Comparison of ENCODE assay signal across 12 cellular contexts in the genomic region with DNA sequence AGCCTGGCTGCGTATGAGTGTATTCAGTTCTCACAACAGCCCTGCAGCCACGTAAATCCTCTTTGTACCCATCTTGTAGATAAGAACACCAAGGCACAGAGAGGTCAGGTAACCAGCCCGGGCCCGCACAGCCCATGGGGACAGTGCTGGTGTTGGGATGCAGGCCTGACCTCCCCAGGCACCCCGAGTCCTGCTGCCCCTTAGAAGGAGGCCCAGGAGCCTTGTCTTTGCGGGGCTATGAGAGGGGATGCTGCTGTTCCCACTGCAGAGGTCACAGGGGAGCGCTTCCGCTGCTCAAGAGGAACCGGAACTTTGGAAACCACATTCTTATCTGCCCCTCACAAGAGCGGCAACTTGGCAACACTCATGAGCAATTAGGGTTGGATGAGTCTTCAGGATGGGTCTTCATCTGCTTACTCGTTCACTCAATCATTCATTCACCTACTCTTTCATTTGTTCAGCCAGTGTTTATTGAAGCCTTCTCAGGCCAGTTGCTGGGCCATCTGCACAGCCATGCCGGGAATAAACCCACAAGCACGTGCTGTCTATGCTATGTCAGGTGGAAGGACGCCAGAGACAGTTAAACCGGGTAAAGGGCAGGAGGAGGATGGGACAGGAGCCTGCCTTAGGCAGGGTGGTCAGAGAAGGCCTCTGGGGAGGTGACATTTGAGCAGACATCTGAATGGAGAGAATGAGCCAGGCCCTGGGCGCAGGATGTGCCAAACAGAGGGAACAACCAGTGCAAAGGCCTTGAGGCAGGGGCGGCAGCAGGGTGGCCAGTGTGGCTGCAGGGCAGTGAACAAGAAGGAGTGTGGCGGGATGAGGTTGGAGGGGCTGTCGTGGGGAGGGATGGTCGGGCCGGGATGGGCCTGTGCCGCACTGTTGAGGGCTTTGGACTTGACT.
DNase-seq lines count a peak whose midpoint lies in the region; ATAC-seq and TF ChIP-seq lines count a peak whose summit lies in the region.
"Had no signal": no experiment of that assay in that cellular context is flagged by ENCODE, and none has a peak within 500 bp of the region (broad histone marks: within the 10 kb centered on the region; RNA-seq: fewer than 3 reads in every experiment).

No MANE protein-coding gene starts in this region.

- TF ChIP-seq POLR2A in gastroesophageal sphincter (IDR thresholded peaks at IDR 0.05): no peak

- H3K4me1 ChIP-seq in OCI-LY7 (ENCODE audit: insufficient read depth, low read length, poor library complexity, severe bottlenecking) (peaks cover 61% of the 10 kb centered on the region), gastroesophageal sphincter (peaks cover 0 to 42% (median 18%) of the 10 kb centered on the region in 3 donors)

- intact Hi-C loops in OCI-LY7 (cut with micrococcal nuclease; ENCODE audit: unreplicated experiment): loop anchor here (2.0 kb wide), 1 partner anchor 29 kb away; no protein-coding TSS in a partner anchor

- peak overlapping the region; percentile 60; the same call in 1 of the 2 replicates for H2AFZ ChIP-seq in OCI-LY7 (ENCODE audit: low read length)

- H3K9me3 ChIP-seq in OCI-LY7 (ENCODE audit: low read length) (no peaks in the 10 kb centered on the region), gastroesophageal sphincter (no peaks in the 10 kb centered on the region)

- H3K79me2 ChIP-seq in OCI-LY7 (ENCODE audit: insufficient read depth, low read depth, low read length): no peaks in the 10 kb centered on the region

- CTCF ChIA-PET in activated CD4-positive, alpha-beta T cell treated with anti-CD3 and anti-CD28 coated beads, Interleukin-2, amount 10 ng/mL, durations not matched to agents 7 days and 5 days (lab: Charles Lee): no interaction called here
- CTCF ChIA-PET in OCI-LY7 (lab: Charles Lee; ENCODE audit: unreplicated experiment): interaction anchor here (0.9 kb wide), 1 partner anchor 21 kb away, joined by 4 read pairs; no protein-coding TSS in a partner anchor

- H3K4me3 ChIP-seq in OCI-LY7 (ENCODE audit: low read depth, low read length, poor library complexity, severe bottlenecking): peak overlapping the region; percentile 64
- no peak overlapping the region for H3K4me3 ChIP-seq in gastroesophageal sphincter
- H3K4me3 ChIP-seq in H7 (ENCODE audit: insufficient read depth, low read depth, low read length): no peak overlapping the region

- no peaks in the 10 kb centered on the region for H3K9me2 ChIP-seq in OCI-LY7 (ENCODE audit: insufficient read depth, low read length)

- H3K36me3 ChIP-seq in OCI-LY7 (ENCODE audit: insufficient read depth, low read length): no peaks in the 10 kb centered on the region
- no peaks in the 10 kb centered on the region for H3K36me3 ChIP-seq in gastroesophageal sphincter
- H3K36me3 ChIP-seq in H7 (replicated peaks; ENCODE audit: control insufficient read depth, insufficient read depth, low read length): no peaks in the 10 kb centered on the region

- ATAC-seq in gastroesophageal sphincter (peak; percentile 26), HG03521 (IDR thresholded peaks at IDR 0.05; ENCODE audit: unreplicated experiment) (no peak)
- ATAC-seq in stimulated activated naive CD8-positive, alpha-beta T cell treated with anti-CD3 and anti-CD28 coated beads, Interleukin-15, Interleukin-2, amounts not matched to agents 100 U/mL and 50 U/mL, for 24 hours: peak; percentile 33

- H4K20me1 ChIP-seq in OCI-LY7 (ENCODE audit: insufficient read depth, low read length): no peaks in the 10 kb centered on the region

- no peak for TF ChIP-seq CTCF in OCI-LY7 (conservative IDR thresholded peaks at IDR 0.05; ENCODE audit: low read length)
- TF ChIP-seq CTCF in gastroesophageal sphincter (IDR thresholded peaks at IDR 0.05): no peak

- H3K27ac ChIP-seq in OCI-LY7 (ENCODE audit: low read depth, low read length, poor library complexity, severe bottlenecking): peak overlapping the region; percentile 84
- H3K27ac ChIP-seq in gastroesophageal sphincter: peak overlapping the region in 3 of 4 donors; percentile 68 to 95 (median 75)

- TF ChIP-seq EP300 in gastroesophageal sphincter (IDR thresholded peaks at IDR 0.05): no peak

- H3K4me3 Mint-ChIP-seq in activated CD4-positive, alpha-beta T cell treated with anti-CD3 and anti-CD28 coated beads, Interleukin-2, amount 10 ng/mL, durations not matched to agents 7 days and 5 days: no peak overlapping the region

- H3K27me3 Mint-ChIP-seq in activated CD4-positive, alpha-beta T cell treated with anti-CD3 and anti-CD28 coated beads, Interleukin-2, amount 10 ng/mL, durations not matched to agents 7 days and 5 days: peaks cover 7% of the 10 kb centered on the region

- peaks cover 35% of the 10 kb centered on the region for H3K4me1 Mint-ChIP-seq in activated CD4-positive, alpha-beta T cell treated with anti-CD3 and anti-CD28 coated beads, Interleukin-2, amount 10 ng/mL, durations not matched to agents 7 days and 5 days

- H3K27me3 ChIP-seq in gastroesophageal sphincter: no peaks in the 10 kb centered on the region
- H3K27me3 ChIP-seq in H7 (ENCODE audit: control insufficient read depth, insufficient read depth, low read length): no peaks in the 10 kb centered on the region

- no peaks in the 10 kb centered on the region for H3K9me3 Mint-ChIP-seq in activated CD4-positive, alpha-beta T cell treated with anti-CD3 and anti-CD28 coated beads, Interleukin-2, amount 10 ng/mL, durations not matched to agents 7 days and 5 days

- H3K4me2 ChIP-seq in OCI-LY7 (ENCODE audit: low read length): peak overlapping the region; percentile 86

- no TSS peak for BruUV-seq in OCI-LY7 (replicated peaks; lab: Mats Ljungman, UMichigan)

- no peaks in the 10 kb centered on the region for H3K36me3 Mint-ChIP-seq in activated CD4-positive, alpha-beta T cell treated with anti-CD3 and anti-CD28 coated beads, Interleukin-2, amount 10 ng/mL, durations not matched to agents 7 days and 5 days (ENCODE audit: low read depth)

- POLR2A ChIA-PET in activated CD4-positive, alpha-beta T cell treated with anti-CD3 and anti-CD28 coated beads, Interleukin-2, amount 10 ng/mL, durations not matched to agents 7 days and 5 days (lab: Charles Lee): no interaction called here
- POLR2A ChIA-PET in OCI-LY7 (lab: Charles Lee): interaction anchor here (1.1 to 2.2 kb wide), 3 partner anchors 18 to 26 kb away, joined by 4 to 9 read pairs (median 7); no protein-coding TSS in a partner anchor

- WGBS in gastroesophageal sphincter (ENCODE audit: low coverage in 1 of 2), 2 donors: 77 to 87% methylated on average over 9 to 10 of the region's 22 CpGs

- H3K27ac Mint-ChIP-seq in activated CD4-positive, alpha-beta T cell treated with anti-CD3 and anti-CD28 coated beads, Interleukin-2, amount 10 ng/mL, durations not matched to agents 7 days and 5 days: peak overlapping the region; percentile 76

- DNase-seq in activated CD4-positive, alpha-beta T cell treated with anti-CD3 and anti-CD28 coated beads, Interleukin-2, amount 10 ng/mL, durations not matched to agents 7 days and 5 days: peak; percentile 31
- no peak for DNase-seq in activated CD4-positive, alpha-beta T cell treated with anti-CD3 and anti-CD28 coated beads, Interleukin-2, amount 50 U/mL, for 4 hours
- DNase-seq in OCI-LY7 (ENCODE audit: low spot score): peak; percentile 75
- no peak for DNase-seq in stimulated activated naive CD8-positive, alpha-beta T cell treated with anti-CD3 and anti-CD28 coated beads, Interleukin-15, Interleukin-2, amounts not matched to agents 100 U/mL and 50 U/mL, for 24 hours
- DNase-seq in H7: no peak
- DNase-seq in NCI-H2081 treated with DMSO at 0.1 percent for 48 hours (lab: John Stamatoyannopoulos, UW): no peak
- DNase-seq: activated CD4-positive, alpha-beta T cell treated with anti-CD3 and anti-CD28 coated beads for 1 hour; cortex of kidney; NCI-H446; posterior cingulate gyrus had no signal

Comparison
In these comparisons a context has a peak if more than half of its experiments do, and no peak if none do; other contexts are left out.
1. DNase-seq: peak in activated CD4-positive, alpha-beta T cell treated with anti-CD3 and anti-CD28 coated beads, Interleukin-2, amount 10 ng/mL, durations not matched to agents 7 days and 5 days (single experiment) and OCI-LY7 (single experiment); none in activated CD4-positive, alpha-beta T cell treated with anti-CD3 and anti-CD28 coated beads, Interleukin-2, amount 50 U/mL, for 4 hours (0 of 2), stimulated activated naive CD8-positive, alpha-beta T cell treated with anti-CD3 and anti-CD28 coated beads, Interleukin-15, Interleukin-2, amounts not matched to agents 100 U/mL and 50 U/mL, for 24 hours (single experiment), H7 (single experiment) and NCI-H2081 treated with DMSO at 0.1 percent for 48 hours (single experiment).